In genomic region chr18:4017479-4017878, GRCh38 we compare ENCODE assay signal across 8 cellular contexts.
A peak's percentile ranks its signal among the peaks of the same experiment; 100 is the strongest.
DNase-seq lines count a peak whose midpoint lies in the region; ATAC-seq and TF ChIP-seq lines count a peak whose summit lies in the region.

No MANE protein-coding gene starts in this region.

- no peak overlapping the region for H3K9ac ChIP-seq in MM.1S (ENCODE audit: low read length)

- no peak overlapping the region for H3K4me3 Mint-ChIP-seq in effector memory CD8-positive, alpha-beta T cell

- H3K36me3 Mint-ChIP-seq in effector memory CD8-positive, alpha-beta T cell (ENCODE audit: insufficient read depth) = no peaks in the 10 kb centered on the region

- H4K20me1 ChIP-seq in MM.1S (ENCODE audit: insufficient read depth, low read length) = no peaks in the 10 kb centered on the region

- H3K9me2 ChIP-seq in MM.1S (replicated peaks; ENCODE audit: insufficient read depth, low read length) = no peaks in the 10 kb centered on the region

- TF ChIP-seq CTCF in GM12874 (IDR thresholded peaks at IDR 0.05; ENCODE audit: insufficient read depth, low read depth, low read length) (peak; percentile 43; the same call in 1 of the 2 replicates), MM.1S (IDR thresholded peaks at IDR 0.05; ENCODE audit: low read length) (peak; percentile 16)

- H3K9me3 Mint-ChIP-seq in effector memory CD8-positive, alpha-beta T cell = peaks cover 0 to 3% of the 10 kb centered on the region in 2 donors

- H3K4me1 ChIP-seq in MM.1S (ENCODE audit: low read length) = no peaks in the 10 kb centered on the region

- ATAC-seq in GM21737 (IDR thresholded peaks at IDR 0.05; ENCODE audit: unreplicated experiment) (peak; percentile 84), HG03045 (IDR thresholded peaks at IDR 0.05; ENCODE audit: unreplicated experiment) (no peak), HG03097 (IDR thresholded peaks at IDR 0.05; ENCODE audit: low FRiP score, unreplicated experiment) (no peak)
- no peak for ATAC-seq in effector memory CD8-positive, alpha-beta T cell (replicated peaks)

- no peaks in the 10 kb centered on the region for H3K4me1 Mint-ChIP-seq in effector memory CD8-positive, alpha-beta T cell (ENCODE audit: low read depth in 2 of 2)

- no peaks in the 10 kb centered on the region for H3K9me3 ChIP-seq in MM.1S (replicated peaks; ENCODE audit: insufficient read depth, low read length)

- no peaks in the 10 kb centered on the region for H3K79me2 ChIP-seq in MM.1S (ENCODE audit: low read length)

- H3K36me3 ChIP-seq in MM.1S (replicated peaks; ENCODE audit: insufficient read depth, low read length) = no peaks in the 10 kb centered on the region

- H3K27me3 Mint-ChIP-seq in effector memory CD8-positive, alpha-beta T cell = no peaks in the 10 kb centered on the region

- H3K27me3 ChIP-seq in MM.1S (replicated peaks; ENCODE audit: insufficient read depth, low read length) = no peaks in the 10 kb centered on the region

- no peak overlapping the region for H2AFZ ChIP-seq in MM.1S (ENCODE audit: low read length)

- H3K27ac ChIP-seq in MM.1S (ENCODE audit: low read length) = no peak overlapping the region

- no peak overlapping the region for H3K27ac Mint-ChIP-seq in effector memory CD8-positive, alpha-beta T cell

- DNase-seq in MM.1S (peak; percentile 34), germinal center (ENCODE audit: low spot score) (peak; percentile 50), globus pallidus (ENCODE audit: low spot score) (no peak)
- no peak for DNase-seq in effector memory CD8-positive, alpha-beta T cell

- no peak overlapping the region for H3K4me3 ChIP-seq in MM.1S (ENCODE audit: low read length)

- H3F3A ChIP-seq in MM.1S (ENCODE audit: insufficient read depth, low read length) = no peaks in the 10 kb centered on the region

- H3K4me2 ChIP-seq in MM.1S (ENCODE audit: low read depth, low read length) = no peak overlapping the region

Comparison
In these comparisons a context has a peak if more than half of its experiments do, and no peak if none do; other contexts are left out.
1. DNase-seq: peak in MM.1S (single experiment) and germinal center (single experiment); none in effector memory CD8-positive, alpha-beta T cell (0 of 3) and globus pallidus (single experiment).